1 cellular context compared by ENCODE assay signal in genomic region chr14:71320107-71320733, GRCh38.
TF ChIP-seq lines count a peak whose summit lies in the region.

Gene SIPA1L1 (plus strand): TSS chr14:71320476.

TF ChIP-seq in HepG2, 621 proteins besides CTCF, POLR2A, EP300 and RAD21 (continued from another document and continues in another):
- TF ChIP-seq ATF7 (IDR thresholded peaks at IDR 0.05) (peak; percentile 37), ATF7 (CRISPR knock-in tag; IDR thresholded peaks at IDR 0.05) (0 out of 2 replicates have a peak, but pooled peaks have one; percentile 41), ZSCAN29 (CRISPR knock-in tag; conservative IDR thresholded peaks at IDR 0.05) (no peak), ISL2 (CRISPR knock-in tag; IDR thresholded peaks at IDR 0.05) (0 out of 2 replicates have a peak, but pooled peaks have one; percentile 47), JUND (CRISPR knock-in tag; IDR thresholded peaks at IDR 0.05) (0 out of 2 replicates have a peak, but pooled peaks have one; percentile 6), PAXIP1 (CRISPR knock-in tag; conservative IDR thresholded peaks at IDR 0.05) (no peak), TARDBP (CRISPR knock-in tag; IDR thresholded peaks at IDR 0.05) (peak; percentile 43; the same call in 1 of the 2 replicates), RFX5 (IDR thresholded peaks at IDR 0.05; ENCODE audit: low read depth, low read length) (peak; percentile 78), YEATS4 (CRISPR knock-in tag; IDR thresholded peaks at IDR 0.05; ENCODE audit: borderline replicate concordance) (peak; percentile 60; the same call in 1 of the 2 replicates), ZNF292 (CRISPR knock-in tag; IDR thresholded peaks at IDR 0.05; ENCODE audit: borderline replicate concordance, low read depth) (peak; percentile 31; the same call in 1 of the 2 replicates), FOXP4 (CRISPR knock-in tag; IDR thresholded peaks at IDR 0.05) (no peak), ZNF205 (CRISPR knock-in tag; IDR thresholded peaks at IDR 0.05) (peak; percentile 55; the same call in 1 of the 2 replicates), ZFP91 (CRISPR knock-in tag; IDR thresholded peaks at IDR 0.05; ENCODE audit: borderline replicate concordance) (0 out of 2 replicates have a peak, but pooled peaks have one; percentile 18), ZNF280B (CRISPR knock-in tag; IDR thresholded peaks at IDR 0.05; ENCODE audit: borderline replicate concordance) (0 out of 2 replicates have a peak, but pooled peaks have one; percentile 44), RXRB (CRISPR knock-in tag; IDR thresholded peaks at IDR 0.05; ENCODE audit: borderline replicate concordance) (peak; percentile 57; the same call in 1 of the 2 replicates), ZNF607 (CRISPR knock-in tag; IDR thresholded peaks at IDR 0.05; ENCODE audit: borderline replicate concordance) (0 out of 2 replicates have a peak, but pooled peaks have one; percentile 24), ARNT2 (CRISPR knock-in tag; IDR thresholded peaks at IDR 0.05; ENCODE audit: low read depth) (peak; percentile 89; the same call in 1 of the 2 replicates), HNRNPLL (IDR thresholded peaks at IDR 0.05; ENCODE audit: low read depth, low read length, poor library complexity, severe bottlenecking) (peak; percentile 52), FOXK1 (CRISPR knock-in tag; IDR thresholded peaks at IDR 0.05; ENCODE audit: borderline replicate concordance, low read depth) (0 out of 2 replicates have a peak, but pooled peaks have one; percentile 13), RFX3 (CRISPR knock-in tag; IDR thresholded peaks at IDR 0.05) (peak; percentile 94), POLR2AphosphoS5 (IDR thresholded peaks at IDR 0.05; ENCODE audit: low read depth, low read length) (peak; percentile 87), ZNF83 (CRISPR knock-in tag; IDR thresholded peaks at IDR 0.05; ENCODE audit: borderline replicate concordance) (no peak), ZFX (CRISPR knock-in tag; IDR thresholded peaks at IDR 0.05; ENCODE audit: low read depth) (no peak; the same call in 1 of the 2 replicates), NR0B2 (CRISPR knock-in tag; IDR thresholded peaks at IDR 0.05) (no peak), HDAC1 (CRISPR knock-in tag; IDR thresholded peaks at IDR 0.05) (peak; percentile 45), HOXA3 (CRISPR knock-in tag; IDR thresholded peaks at IDR 0.05) (peak; percentile 42; the same call in 1 of the 2 replicates), ZNF776 (CRISPR knock-in tag; IDR thresholded peaks at IDR 0.05) (no peak), GABPA (IDR thresholded peaks at IDR 0.05; ENCODE audit: low read depth, low read length) (peak; percentile 24; the same call in 1 of the 2 replicates), GABPA (CRISPR knock-in tag; IDR thresholded peaks at IDR 0.05; ENCODE audit: low read depth) (peak; percentile 83), ATF1 (CRISPR knock-in tag; IDR thresholded peaks at IDR 0.05) (no peak), TERF1 (CRISPR knock-in tag; IDR thresholded peaks at IDR 0.05) (no peak), RARG (CRISPR knock-in tag; IDR thresholded peaks at IDR 0.05; ENCODE audit: low read depth) (no peak), SRY (CRISPR knock-in tag; IDR thresholded peaks at IDR 0.05) (peak; percentile 47; the same call in 1 of the 2 replicates), ZNF768 (CRISPR knock-in tag; IDR thresholded peaks at IDR 0.05) (0 out of 2 replicates have a peak, but pooled peaks have one; percentile 22), POGZ (CRISPR knock-in tag; IDR thresholded peaks at IDR 0.05) (peak; percentile 86), HNRNPK (IDR thresholded peaks at IDR 0.05; ENCODE audit: low read depth, low read length, poor library complexity, severe bottlenecking) (peak; percentile 94), CEBPG (CRISPR knock-in tag; IDR thresholded peaks at IDR 0.05) (no peak), CREB1 (IDR thresholded peaks at IDR 0.05) (0 out of 2 replicates have a peak, but pooled peaks have one; percentile 39), CREB1 (CRISPR knock-in tag; IDR thresholded peaks at IDR 0.05) (no peak), ZNF75D (CRISPR knock-in tag; IDR thresholded peaks at IDR 0.05; ENCODE audit: borderline replicate concordance) (no peak), ATF7-NPFF (CRISPR knock-in tag; IDR thresholded peaks at IDR 0.05; ENCODE audit: low read depth) (peak; percentile 43; the same call in 1 of the 2 replicates), ZBTB7B (CRISPR knock-in tag; IDR thresholded peaks at IDR 0.05) (peak; percentile 60; the same call in 1 of the 2 replicates), SUZ12 (IDR thresholded peaks at IDR 0.05; ENCODE audit: low read depth, low read length) (no peak), CHD4 (IDR thresholded peaks at IDR 0.05; ENCODE audit: borderline replicate concordance, low read length) (no peak), HNF1B (CRISPR knock-in tag; IDR thresholded peaks at IDR 0.05) (peak; percentile 45; the same call in 1 of the 2 replicates), POGK (CRISPR knock-in tag; conservative IDR thresholded peaks at IDR 0.05) (peak; percentile 53), TBP (CRISPR knock-in tag; IDR thresholded peaks at IDR 0.05) (no peak), POLR2G (IDR thresholded peaks at IDR 0.05; ENCODE audit: low read depth, low read length) (peak; percentile 55; the same call in 1 of the 2 replicates), ELF3 (CRISPR knock-in tag; IDR thresholded peaks at IDR 0.05) (peak; percentile 69), HMGXB4 (CRISPR knock-in tag; IDR thresholded peaks at IDR 0.05; ENCODE audit: borderline replicate concordance in 1 of 2, low read depth in 1 of 2) (peak; percentile 26 to 53; a peak in 3 of 4 replicates), ZNF703 (CRISPR knock-in tag; IDR thresholded peaks at IDR 0.05; ENCODE audit: borderline replicate concordance) (no peak)
